1 cellular context compared by ENCODE assay signal in the genomic region with DNA sequence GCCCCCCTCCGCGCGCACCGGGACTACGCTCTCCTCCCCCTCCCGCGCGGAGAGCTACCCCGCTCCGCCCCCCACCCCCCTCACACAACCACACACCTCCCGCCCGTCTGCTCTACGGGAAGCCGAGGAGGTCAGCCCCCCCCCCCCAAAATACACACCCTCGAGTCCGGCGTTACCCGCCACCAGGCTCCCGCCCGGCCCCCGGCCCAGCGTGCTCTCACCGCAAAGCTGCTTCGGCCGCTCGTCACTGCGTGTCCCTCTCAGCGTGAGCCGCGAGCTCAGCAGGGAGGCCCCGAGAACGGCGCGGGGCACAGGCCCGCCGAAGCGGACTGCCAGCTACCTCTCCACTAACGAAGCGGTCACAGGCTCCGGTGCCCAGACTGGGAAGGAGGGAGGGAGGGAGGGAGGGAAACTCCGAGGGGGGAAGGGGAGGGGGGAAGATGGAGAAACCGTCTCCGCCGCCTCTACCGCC.
TF ChIP-seq lines count a peak whose summit lies in the region.

No MANE protein-coding gene starts in this region.

TF ChIP-seq in SK-N-SH, 30 proteins besides CTCF, POLR2A, EP300 and RAD21 (continued from another document):
- TF ChIP-seq, protein P1, sequence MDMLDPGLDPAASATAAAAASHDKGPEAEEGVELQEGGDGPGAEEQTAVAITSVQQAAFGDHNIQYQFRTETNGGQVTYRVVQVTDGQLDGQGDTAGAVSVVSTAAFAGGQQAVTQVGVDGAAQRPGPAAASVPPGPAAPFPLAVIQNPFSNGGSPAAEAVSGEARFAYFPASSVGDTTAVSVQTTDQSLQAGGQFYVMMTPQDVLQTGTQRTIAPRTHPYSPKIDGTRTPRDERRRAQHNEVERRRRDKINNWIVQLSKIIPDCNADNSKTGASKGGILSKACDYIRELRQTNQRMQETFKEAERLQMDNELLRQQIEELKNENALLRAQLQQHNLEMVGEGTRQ (IDR thresholded peaks at IDR 0.05; ENCODE audit: borderline replicate concordance, low read depth, low read length), result no peak
- no peak for TF ChIP-seq NRF1 (IDR thresholded peaks at IDR 0.05; ENCODE audit: low read depth, low read length)
- no peak for TF ChIP-seq MEF2A (IDR thresholded peaks at IDR 0.05; ENCODE audit: borderline replicate concordance, low read depth)
- no peak for TF ChIP-seq NFIC (IDR thresholded peaks at IDR 0.05; ENCODE audit: borderline replicate concordance)
- TF ChIP-seq GATA2 (CRISPR knock-in tag; IDR thresholded peaks at IDR 0.05), result no peak
- TF ChIP-seq JUND (IDR thresholded peaks at IDR 0.05), result no peak
- no peak for TF ChIP-seq FOXJ3 (CRISPR knock-in tag; IDR thresholded peaks at IDR 0.05)
- no peak for TF ChIP-seq SMC3 (IDR thresholded peaks at IDR 0.05; ENCODE audit: low read depth, low read length)
- no peak for TF ChIP-seq ELF1 (IDR thresholded peaks at IDR 0.05)
